In genomic region chr10:112807013-112807412, GRCh38 we compare ENCODE assay signal across 22 cellular contexts.
A peak's percentile ranks its signal among the peaks of the same experiment; 100 is the strongest.
DNase-seq lines count a peak whose midpoint lies in the region; ATAC-seq and TF ChIP-seq lines count a peak whose summit lies in the region.
"Had no signal": no experiment of that assay in that cellular context is flagged by ENCODE, and none has a peak within 500 bp of the region (broad histone marks: within the 10 kb centered on the region; RNA-seq: fewer than 3 reads in every experiment).

No MANE protein-coding gene starts in this region.

- H3F3A ChIP-seq in SK-N-SH (replicated peaks; ENCODE audit: insufficient read depth) = peaks cover 14% of the 10 kb centered on the region

- no peaks in the 10 kb centered on the region for H3K79me2 ChIP-seq in SK-N-SH (ENCODE audit: insufficient read depth)

- H3K4me3 ChIP-seq in SK-N-SH (ENCODE audit: low read depth in 2 of 2, low read length in 1 of 2) = no peak overlapping the region
- H3K4me3 ChIP-seq in vagina = no peak overlapping the region
- H3K4me3 ChIP-seq: GM23248, K562 had no signal

- POLR2A ChIA-PET in SK-N-SH (lab: Yijun Ruan, JAX) = no interaction called here

- no peak; a peak in 1 of 4 replicates for TF ChIP-seq EP300 in SK-N-SH (IDR thresholded peaks at IDR 0.05; ENCODE audit: borderline replicate concordance in 1 of 2, low read depth in 1 of 2, low read length in 1 of 2)

- H2AFZ ChIP-seq in SK-N-SH (ENCODE audit: low read depth) = no peak overlapping the region
- H2AFZ ChIP-seq: GM23248 had no signal

- TF ChIP-seq POLR2A in vagina (IDR thresholded peaks at IDR 0.05) = no peak

- H3K4me3 Mint-ChIP-seq in mesothelial cell of epicardium = no peak overlapping the region
- H3K4me3 Mint-ChIP-seq: B cell; CD4-positive, CD25-positive, alpha-beta regulatory T cell; CD8-positive, alpha-beta memory T cell; HFFc6 had no signal

- 86% methylated on average over 8 of the region's 8 CpGs for WGBS in SK-N-SH (ENCODE audit: low lambda C conversion rate)

- H3K9me3 Mint-ChIP-seq in mesothelial cell of epicardium = no peaks in the 10 kb centered on the region
- H3K9me3 Mint-ChIP-seq: CD4-positive, CD25-positive, alpha-beta regulatory T cell; CD8-positive, alpha-beta memory T cell; HFFc6 had no signal

- no peak for TF ChIP-seq RAD21 in SK-N-SH (IDR thresholded peaks at IDR 0.05; ENCODE audit: low read length)

- H3K36me3 ChIP-seq in SK-N-SH (replicated peaks in 1 of 2; ENCODE audit: control insufficient read depth in 1 of 2, insufficient read depth in 2 of 2, low read length in 1 of 2) = no peaks in the 10 kb centered on the region
- no peaks in the 10 kb centered on the region for H3K36me3 ChIP-seq in vagina

- H3K4me1 ChIP-seq in SK-N-SH (ENCODE audit: control insufficient read depth in 1 of 2, insufficient read depth in 2 of 2, low read depth in 1 of 2, low read length in 1 of 2) = peaks cover under 1 to 10% of the 10 kb centered on the region in 2 experiments; a peak in 2 of 4 replicates
- peaks cover 21% of the 10 kb centered on the region for H3K4me1 ChIP-seq in vagina

- H4K20me1 ChIP-seq in SK-N-SH (ENCODE audit: insufficient read depth) = no peaks in the 10 kb centered on the region

- H3K36me3 Mint-ChIP-seq in mesothelial cell of epicardium = peaks cover 2% of the 10 kb centered on the region

- TF ChIP-seq CTCF in SK-N-SH (IDR thresholded peaks at IDR 0.05) = no peak
- no peak for TF ChIP-seq CTCF in mesothelial cell of epicardium (IDR thresholded peaks at IDR 0.05; ENCODE audit: unreplicated experiment)
- no peak for TF ChIP-seq CTCF in vagina (IDR thresholded peaks at IDR 0.05)

- CTCF ChIA-PET in SK-N-SH (lab: Yijun Ruan, JAX) = interaction anchor here (0.8 kb wide), 1 partner anchor 14 kb away, joined by 3 read pairs; no protein-coding TSS in a partner anchor

- peak overlapping the region; percentile 50 for H3K27ac Mint-ChIP-seq in mesothelial cell of epicardium
- H3K27ac Mint-ChIP-seq: B cell; CD4-positive, CD25-positive, alpha-beta regulatory T cell; CD8-positive, alpha-beta memory T cell; HFFc6 had no signal

- no peak overlapping the region for H3K4me2 ChIP-seq in SK-N-SH

- no peak overlapping the region for H3K9ac ChIP-seq in SK-N-SH
- H3K9ac ChIP-seq: GM23248 had no signal

- peaks cover 47% of the 10 kb centered on the region for H3K4me1 Mint-ChIP-seq in mesothelial cell of epicardium
- H3K4me1 Mint-ChIP-seq: B cell; CD8-positive, alpha-beta memory T cell had no signal

- no peaks in the 10 kb centered on the region for H3K27me3 Mint-ChIP-seq in mesothelial cell of epicardium (ENCODE audit: low read depth)
- H3K27me3 Mint-ChIP-seq: B cell; CD4-positive, CD25-positive, alpha-beta regulatory T cell; CD8-positive, alpha-beta memory T cell had no signal

- no peaks in the 10 kb centered on the region for H3K9me2 ChIP-seq in SK-N-SH

- H3K27ac ChIP-seq in SK-N-SH (ENCODE audit: low read depth in 2 of 2, low read length in 1 of 2) = no peak overlapping the region
- H3K27ac ChIP-seq in vagina = no peak overlapping the region
- H3K27ac ChIP-seq: GM23248 had no signal

- H3K27me3 ChIP-seq in SK-N-SH (ENCODE audit: insufficient read depth) (no peaks in the 10 kb centered on the region), vagina (no peaks in the 10 kb centered on the region)

- ATAC-seq in SK-N-SH treated with all-trans-retinoic acid at 6 μM for 48 hours = no peak
- no peak for ATAC-seq in GM21390 (IDR thresholded peaks at IDR 0.05; ENCODE audit: unreplicated experiment)
- ATAC-seq: HCT116, K562 had no signal

- H3K9me3 ChIP-seq in SK-N-SH = no peaks in the 10 kb centered on the region
- no peaks in the 10 kb centered on the region for H3K9me3 ChIP-seq in vagina

- intact Hi-C loops in vagina (cut with DNase I) = no loop called here

- DNase-seq in SK-N-SH = peak; percentile 65
- peak; percentile 24 for DNase-seq in ecto neural progenitor cell (ENCODE audit: low spot score)
- peak in 1 of 2 experiments; percentile 28 for DNase-seq in mesothelial cell of epicardium (ENCODE audit: low spot score in 2 of 2, unreplicated experiment in 2 of 2)
- DNase-seq in vagina (ENCODE audit: extremely low spot score in 2 of 2) = peak; percentile 28 to 79
- no peak for DNase-seq in AML-193 (lab: John Stamatoyannopoulos, UW)
- DNase-seq in inferior parietal cortex (ENCODE audit: extremely low spot score) = no peak
- DNase-seq: 8988T; C1 segment of cervical spinal cord; CD4-positive, CD25-positive, alpha-beta regulatory T cell; CD8-positive, alpha-beta memory T cell; COR-L47; DMS153; DMS79; GF-D8; GM23248; HFFc6; IMR-90 had no signal

TF ChIP-seq in SK-N-SH, 30 proteins besides CTCF, POLR2A, EP300 and RAD21:
- TF ChIP-seq FOXM1 (IDR thresholded peaks at IDR 0.05; ENCODE audit: low read depth) (no peak), GATA2 (CRISPR knock-in tag; IDR thresholded peaks at IDR 0.05) (peak; percentile 79)

TF ChIP-seq in SK-N-SH treated with all-trans-retinoic acid at 6 μM for 48 hours, 23 proteins besides CTCF, POLR2A, EP300 and RAD21:
- TF ChIP-seq ZNF565 (CRISPR knock-in tag; conservative IDR thresholded peaks at IDR 0.05; ENCODE audit: low read depth) (no peak), POU6F1 (CRISPR knock-in tag; IDR thresholded peaks at IDR 0.05; ENCODE audit: borderline replicate concordance, low read depth) (no peak), BACH2 (CRISPR knock-in tag; IDR thresholded peaks at IDR 0.05; ENCODE audit: borderline replicate concordance) (no peak), ISL1 (CRISPR knock-in tag; IDR thresholded peaks at IDR 0.05) (no peak)

Comparison
In these comparisons a context has a peak if more than half of its experiments do, and no peak if none do; other contexts are left out.
1. DNase-seq: peak in SK-N-SH (single experiment), ecto neural progenitor cell (single experiment) and vagina (2 of 2); none in AML-193 (0 of 2) and inferior parietal cortex (single experiment).